ENCODE assay signal across 8 cellular contexts in the genomic region with DNA sequence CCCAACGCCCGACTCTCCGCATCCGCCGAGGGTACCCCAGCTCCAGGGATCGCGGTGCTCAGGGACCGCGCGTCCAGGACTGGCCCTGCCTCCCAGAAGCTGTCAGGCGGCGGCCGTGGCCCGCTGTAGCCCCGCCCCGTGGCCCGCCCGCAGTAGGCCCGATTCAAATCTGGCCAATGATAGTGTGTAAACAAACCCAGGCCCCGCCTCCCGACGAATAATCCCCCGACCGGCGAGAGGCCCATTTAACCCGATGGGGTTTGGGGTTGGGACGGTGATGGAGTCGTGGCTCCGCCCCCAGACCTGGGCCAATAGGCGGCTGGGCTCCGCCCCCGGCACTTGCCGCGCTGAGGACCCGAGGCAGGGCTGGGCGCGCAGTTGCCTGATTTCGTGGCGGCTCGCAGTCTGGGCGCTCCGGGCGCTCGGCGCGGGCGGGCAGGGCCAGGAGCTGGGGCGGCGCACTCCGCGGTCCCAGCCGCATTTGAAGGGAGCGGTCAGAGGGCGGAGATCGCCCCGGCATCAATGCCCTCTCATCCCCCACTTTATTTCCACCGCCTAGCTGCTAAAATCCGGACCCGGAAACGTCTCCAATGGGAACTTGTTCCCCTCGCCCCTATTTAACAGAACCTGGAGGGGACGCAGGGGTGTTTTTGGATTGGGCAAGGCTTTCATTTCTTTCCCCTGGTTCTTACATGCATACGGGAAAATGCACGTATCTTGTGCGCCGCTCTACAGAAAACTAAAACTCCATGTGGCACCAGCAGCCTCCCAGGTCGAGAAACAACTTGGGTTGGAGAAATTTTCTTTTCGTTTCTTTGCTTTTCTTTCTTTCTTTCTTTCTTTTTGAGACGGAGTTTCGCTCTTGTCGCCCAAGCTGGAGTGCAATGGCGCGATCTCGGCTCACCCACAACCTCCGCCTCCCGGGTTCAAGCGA. TPM values are rescaled to one million over a fixed set of nuclear protein-coding genes. Genes with fewer than 3 reads are reported as not detected.
DNase-seq lines count a peak whose midpoint lies in the region; ATAC-seq and TF ChIP-seq lines count a peak whose summit lies in the region.

No MANE protein-coding gene starts in this region.

- H3K27ac Mint-ChIP-seq in activated T-helper 2 cell treated with anti-CD3 and anti-CD28 coated beads, Interferon-gamma antibody, Interleukin-2, Interleukin-4, amounts not matched to agents 10 μg/mL and 5 μg/mL and 100 μg/mL, durations not matched to agents 14 hours and 24 hours and 36 hours = peak overlapping the region; percentile 77
- H3K27ac Mint-ChIP-seq in natural killer cell = peak overlapping the region; percentile 92 to 94

- TF ChIP-seq CTCF in LNCaP clone FGC (IDR thresholded peaks at IDR 0.05; ENCODE audit: control insufficient read depth, extremely low read depth, insufficient read depth) (no peak), natural killer cell (IDR thresholded peaks at IDR 0.05) (no peak)

- H3K36me3 Mint-ChIP-seq in activated T-helper 2 cell treated with anti-CD3 and anti-CD28 coated beads, Interferon-gamma antibody, Interleukin-2, Interleukin-4, amounts not matched to agents 10 μg/mL and 5 μg/mL and 100 μg/mL, durations not matched to agents 14 hours and 24 hours and 36 hours (ENCODE audit: low read depth) = no peaks in the 10 kb centered on the region
- H3K36me3 Mint-ChIP-seq in natural killer cell = no peaks in the 10 kb centered on the region

- peaks cover 24% of the 10 kb centered on the region for H3K4me1 Mint-ChIP-seq in activated T-helper 2 cell treated with anti-CD3 and anti-CD28 coated beads, Interferon-gamma antibody, Interleukin-2, Interleukin-4, amounts not matched to agents 10 μg/mL and 5 μg/mL and 100 μg/mL, durations not matched to agents 14 hours and 24 hours and 36 hours (ENCODE audit: low read depth)
- peaks cover 30 to 34% of the 10 kb centered on the region in 2 donors for H3K4me1 Mint-ChIP-seq in natural killer cell

- peaks cover 2% of the 10 kb centered on the region for H3K27me3 Mint-ChIP-seq in activated T-helper 2 cell treated with anti-CD3 and anti-CD28 coated beads, Interferon-gamma antibody, Interleukin-2, Interleukin-4, amounts not matched to agents 10 μg/mL and 5 μg/mL and 100 μg/mL, durations not matched to agents 14 hours and 24 hours and 36 hours (ENCODE audit: low read depth)
- H3K27me3 Mint-ChIP-seq in natural killer cell (ENCODE audit: low read depth in 2 of 2) = no peaks in the 10 kb centered on the region

- H3K4me3 ChIP-seq in LNCaP clone FGC (ENCODE audit: low read depth, low read length) = peak overlapping the region; percentile 63

- intact Hi-C loops in activated T-helper 2 cell treated with anti-CD3 and anti-CD28 coated beads, Interferon-gamma antibody, Interleukin-2, Interleukin-4, amounts not matched to agents 10 μg/mL and 5 μg/mL and 100 μg/mL, durations not matched to agents 14 hours and 24 hours and 36 hours (cut with micrococcal nuclease) = loop anchor here (1.0 to 10.0 kb wide), 4 partner anchors 8 to 326 kb away; a partner anchor contains a TSS
- intact Hi-C loops in natural killer cell (cut with micrococcal nuclease) = loop anchor here (1.0 to 2.0 kb wide), 4 partner anchors 8 to 116 kb away; a partner anchor contains a TSS

- peak; percentile 95 to 98 (median 95) for ATAC-seq in natural killer cell

- H3K9me3 Mint-ChIP-seq in activated T-helper 2 cell treated with anti-CD3 and anti-CD28 coated beads, Interferon-gamma antibody, Interleukin-2, Interleukin-4, amounts not matched to agents 10 μg/mL and 5 μg/mL and 100 μg/mL, durations not matched to agents 14 hours and 24 hours and 36 hours = no peaks in the 10 kb centered on the region
- no peaks in the 10 kb centered on the region for H3K9me3 Mint-ChIP-seq in natural killer cell

- peak; percentile 100 for DNase-seq in EL
- peak; percentile 98 for DNase-seq in H4 (ENCODE audit: low spot score)
- peak; percentile 87 for DNase-seq in LNCaP clone FGC (ENCODE audit: low read depth)
- DNase-seq in RPMI8226 = peak; percentile 98
- DNase-seq in activated T-helper 2 cell treated with anti-CD3 and anti-CD28 coated beads, Interferon-gamma antibody, Interleukin-2, Interleukin-4, amounts not matched to agents 10 μg/mL and 5 μg/mL and 100 μg/mL, durations not matched to agents 14 hours and 24 hours and 36 hours (ENCODE audit: low spot score) = peak; percentile 98
- DNase-seq in fibroblast of peridontal ligament (ENCODE audit: extremely low read depth) = peak; percentile 98
- DNase-seq in natural killer cell = peak; percentile 96
- peak; percentile 96 to 99 (median 98) for DNase-seq in stimulated activated naive CD4-positive, alpha-beta T cell (lab: John Stamatoyannopoulos, UW)

- peak overlapping the region; percentile 94 for H3K4me3 Mint-ChIP-seq in activated T-helper 2 cell treated with anti-CD3 and anti-CD28 coated beads, Interferon-gamma antibody, Interleukin-2, Interleukin-4, amounts not matched to agents 10 μg/mL and 5 μg/mL and 100 μg/mL, durations not matched to agents 14 hours and 24 hours and 36 hours (ENCODE audit: low read depth)
- H3K4me3 Mint-ChIP-seq in natural killer cell = peak overlapping the region; percentile 93

RNA-seq across cellular contexts. Expression of a gene that starts 8.4 kb away (rescaled TPM):
- total RNA-seq in H4 (2014; rRNA removed; shearing (Covaris generic)) = 2.6 and 10.6 TPM in 2 replicates
- total RNA-seq in activated T-helper 2 cell treated with anti-CD3 and anti-CD28 coated beads, Interferon-gamma antibody, Interleukin-2, Interleukin-4, amounts not matched to agents 10 μg/mL and 5 μg/mL and 100 μg/mL, durations not matched to agents 14 hours and 24 hours and 36 hours = 12.0 and 12.2 TPM in 2 replicates
- 10 to 100 TPM; 31.9 to 37.4 (median 34.1) TPM for total RNA-seq in natural killer cell

RNA-seq across cellular contexts. Expression of a gene that starts 27.6 kb away (rescaled TPM):
- total RNA-seq in H4 (2014; rRNA removed; shearing (Covaris generic)) = not detected in 2 replicates
- 0.09 and 0.46 TPM in 2 replicates for total RNA-seq in activated T-helper 2 cell treated with anti-CD3 and anti-CD28 coated beads, Interferon-gamma antibody, Interleukin-2, Interleukin-4, amounts not matched to agents 10 μg/mL and 5 μg/mL and 100 μg/mL, durations not matched to agents 14 hours and 24 hours and 36 hours
- total RNA-seq in natural killer cell = 1 to 10 TPM; 1.5 to 2.0 (median 1.5) TPM

Comparison
In these comparisons a context has a peak if more than half of its experiments do, and no peak if none do; other contexts are left out.
1. Peak in every context shown above with its lines: DNase-seq, ATAC-seq and H3K4me3 ChIP-seq.